Comparison of ENCODE assay signal across 23 cellular contexts in the genomic region with DNA sequence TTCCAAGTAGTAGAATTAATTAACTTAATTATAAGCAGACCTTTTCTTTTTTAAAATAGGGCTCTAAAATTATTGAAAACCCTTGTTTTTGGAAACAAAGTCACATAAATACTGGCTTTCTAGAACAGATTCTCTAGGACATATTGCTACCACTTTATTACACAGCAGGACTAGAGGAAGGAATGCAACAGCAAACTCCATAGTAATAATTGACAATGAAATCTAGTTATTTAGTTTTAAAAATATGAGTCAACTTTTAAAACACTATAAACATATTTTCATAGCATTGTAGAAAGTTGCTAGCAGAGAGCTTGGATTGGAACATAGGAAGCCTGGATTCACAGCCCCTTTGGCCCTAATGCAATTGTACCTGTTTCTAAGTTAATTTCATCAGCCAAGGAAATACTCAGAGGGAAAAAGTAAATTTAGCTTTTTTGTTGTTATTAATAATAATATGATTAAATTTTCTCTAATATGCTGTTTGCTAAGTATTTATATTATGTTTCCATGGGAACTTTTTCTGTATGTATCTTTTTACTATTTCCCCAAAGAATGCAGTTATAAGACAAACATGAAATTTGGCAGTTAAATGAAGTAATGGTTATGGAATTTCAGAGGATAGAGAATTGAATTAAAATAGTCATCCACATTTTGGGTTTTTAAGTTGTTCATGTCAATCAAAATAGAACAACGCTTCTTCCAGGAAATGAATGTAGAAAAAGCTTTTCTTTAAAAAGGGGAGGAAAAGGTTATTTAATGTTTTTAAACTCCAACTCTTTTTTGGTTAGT. TPM values are rescaled to one million over a fixed set of nuclear protein-coding genes. Genes with fewer than 3 reads are reported as not detected.
A peak's percentile ranks its signal among the peaks of the same experiment; 100 is the strongest.
DNase-seq lines count a peak whose midpoint lies in the region; ATAC-seq and TF ChIP-seq lines count a peak whose summit lies in the region.
"Had no signal": no experiment of that assay in that cellular context is flagged by ENCODE, and none has a peak within 500 bp of the region (broad histone marks: within the 10 kb centered on the region; RNA-seq: fewer than 3 reads in every experiment).

No MANE protein-coding gene starts in this region.

- H3K9me3 ChIP-seq in AG04450 (ENCODE audit: control insufficient read depth, insufficient read depth, low read length): no peaks in the 10 kb centered on the region; the same call in 1 of the 2 replicates
- peaks cover 5% of the 10 kb centered on the region; the same call in 1 of the 2 replicates for H3K9me3 ChIP-seq in MG63
- H3K9me3 ChIP-seq in mesenchymal stem cell (ENCODE audit: control insufficient read depth, low read length): no peaks in the 10 kb centered on the region
- no peaks in the 10 kb centered on the region for H3K9me3 ChIP-seq in OCI-LY7 (ENCODE audit: low read length)
- H3K9me3 ChIP-seq: body of pancreas, prostate gland, tibial nerve had no signal

- no peak overlapping the region for H2AK5ac ChIP-seq in mesenchymal stem cell (ENCODE audit: low read length, severe bottlenecking)

- no peak overlapping the region for H3K4ac ChIP-seq in mesenchymal stem cell (ENCODE audit: low read depth in 1 of 2, low read length in 2 of 2)

- H3K36me3 ChIP-seq in MG63 (peaks cover 17% of the 10 kb centered on the region), mesenchymal stem cell (ENCODE audit: control insufficient read depth in 1 of 2, insufficient read depth in 2 of 2, low read depth in 1 of 2, low read length in 2 of 2) (peaks cover 3 to 81% of the 10 kb centered on the region in 2 experiments), OCI-LY7 (ENCODE audit: insufficient read depth, low read length) (no peaks in the 10 kb centered on the region)
- H3K36me3 ChIP-seq: prostate gland had no signal

- no peaks in the 10 kb centered on the region for H4K20me1 ChIP-seq in OCI-LY7 (ENCODE audit: insufficient read depth, low read length)

- no peak overlapping the region for H2BK12ac ChIP-seq in mesenchymal stem cell (ENCODE audit: low read length in 2 of 2)

- H3K27me3 ChIP-seq in AG04450 (ENCODE audit: control insufficient read depth, insufficient read depth, low read length): no peaks in the 10 kb centered on the region
- H3K27me3 ChIP-seq in MG63: no peaks in the 10 kb centered on the region
- no peaks in the 10 kb centered on the region for H3K27me3 ChIP-seq in mesenchymal stem cell (ENCODE audit: control insufficient read depth in 1 of 2, insufficient read depth in 1 of 2, low read length in 2 of 2)
- H3K27me3 ChIP-seq: body of pancreas, tibial nerve had no signal

- no peak overlapping the region for H4K8ac ChIP-seq in mesenchymal stem cell (ENCODE audit: low read length)

- no peaks in the 10 kb centered on the region for H3K9me2 ChIP-seq in OCI-LY7 (ENCODE audit: insufficient read depth, low read length)

- WGBS in mesenchymal stem cell: 83% methylated on average over 1 of the region's 1 CpG

- H3K18ac ChIP-seq in mesenchymal stem cell (ENCODE audit: low read depth in 1 of 2, low read length in 2 of 2): no peak overlapping the region

- H4K91ac ChIP-seq in mesenchymal stem cell (ENCODE audit: low read length): no peak overlapping the region

- peaks cover 0 to 2% of the 10 kb centered on the region in 2 donors for H3K9me3 Mint-ChIP-seq in natural killer cell
- H3K9me3 Mint-ChIP-seq: activated naive CD4-positive, alpha-beta T cell treated with anti-CD3 and anti-CD28 coated beads, Interleukin-2, amount 10 ng/mL, durations not matched to agents 7 days and 5 days; natural killer cell treated with Interleukin-12 subunit alpha and Interleukin-12 subunit beta and Interleukin-15 and Interleukin-18, amount 100 ng/mL, for 72 hours had no signal

- no peak overlapping the region for H2BK5ac ChIP-seq in mesenchymal stem cell (ENCODE audit: low read depth, low read length, poor library complexity, severe bottlenecking)

- no peak overlapping the region for H2BK120ac ChIP-seq in mesenchymal stem cell (ENCODE audit: low read depth, low read length)

- BruUV-seq in OCI-LY7 (replicated peaks; lab: Mats Ljungman, UMichigan): no TSS peak

- CTCF ChIA-PET in AG04450 (lab: Charles Lee): interaction anchor here (0.7 to 1.4 kb wide), 6 partner anchors 9 to 1153 kb away, joined by 3 to 5 read pairs (median 3); no protein-coding TSS in a partner anchor
- CTCF ChIA-PET in OCI-LY7 (lab: Charles Lee; ENCODE audit: unreplicated experiment): no interaction called here

- no peak overlapping the region for H3K14ac ChIP-seq in mesenchymal stem cell (ENCODE audit: low read length in 2 of 2)

- H3K9ac ChIP-seq in mesenchymal stem cell (ENCODE audit: low read length): peak overlapping the region; percentile 70

- no peak overlapping the region for H3K27ac Mint-ChIP-seq in natural killer cell
- H3K27ac Mint-ChIP-seq: activated naive CD4-positive, alpha-beta T cell treated with anti-CD3 and anti-CD28 coated beads, Interleukin-2, amount 10 ng/mL, durations not matched to agents 7 days and 5 days; natural killer cell treated with Interleukin-12 subunit alpha and Interleukin-12 subunit beta and Interleukin-15 and Interleukin-18, amount 100 ng/mL, for 72 hours; stimulated activated effector memory CD8-positive, alpha-beta T cell treated with anti-CD3 and anti-CD28 coated beads, Interleukin-12 subunit alpha, Interleukin-12 subunit beta, amount 100 ng/mL, for 72 hours; T-cell had no signal

- no peak overlapping the region for H3K4me3 Mint-ChIP-seq in natural killer cell
- H3K4me3 Mint-ChIP-seq: activated naive CD4-positive, alpha-beta T cell treated with anti-CD3 and anti-CD28 coated beads, Interleukin-2, amount 10 ng/mL, durations not matched to agents 7 days and 5 days; natural killer cell treated with Interleukin-12 subunit alpha and Interleukin-12 subunit beta and Interleukin-15 and Interleukin-18, amount 100 ng/mL, for 72 hours; stimulated activated effector memory CD8-positive, alpha-beta T cell treated with anti-CD3 and anti-CD28 coated beads, Interleukin-12 subunit alpha, Interleukin-12 subunit beta, amount 100 ng/mL, for 72 hours; T-cell had no signal

- H3K27ac ChIP-seq in AG04450 (ENCODE audit: low read depth, low read length) (no peak overlapping the region), mesenchymal stem cell (ENCODE audit: low read length, poor library complexity, severe bottlenecking) (peak overlapping the region; percentile 79), OCI-LY7 (ENCODE audit: low read depth, low read length, poor library complexity, severe bottlenecking) (no peak overlapping the region)
- H3K27ac ChIP-seq: body of pancreas, HL-60, prostate gland, tibial nerve had no signal

- H2BK15ac ChIP-seq in mesenchymal stem cell (ENCODE audit: low read depth, poor library complexity, severe bottlenecking): no peak overlapping the region

- H3K4me1 ChIP-seq in mesenchymal stem cell (ENCODE audit: control insufficient read depth, insufficient read depth, low read depth, low read length) (peaks cover 4% of the 10 kb centered on the region), OCI-LY7 (ENCODE audit: insufficient read depth, low read length, poor library complexity, severe bottlenecking) (no peaks in the 10 kb centered on the region)
- H3K4me1 ChIP-seq: body of pancreas, prostate gland had no signal

- intact Hi-C loops in natural killer cell (cut with micrococcal nuclease) (no loop called here), OCI-LY7 (cut with micrococcal nuclease; ENCODE audit: unreplicated experiment) (no loop called here)

- POLR2A ChIA-PET in AG04450 (lab: Yijun Ruan, JAX) (no interaction called here), OCI-LY7 (lab: Charles Lee) (interaction anchor here (0.5 kb wide), 1 partner anchor 458 kb away, joined by 3 read pairs; no protein-coding TSS in a partner anchor)

- TF ChIP-seq CTCF in AG04450 (IDR thresholded peaks at IDR 0.05; ENCODE audit: low read depth, low read length) (peak; percentile 61), choroid plexus epithelial cell (conservative IDR thresholded peaks at IDR 0.05; ENCODE audit: low read depth, low read length) (peak; percentile 42), natural killer cell (IDR thresholded peaks at IDR 0.05) (no peak), OCI-LY7 (conservative IDR thresholded peaks at IDR 0.05; ENCODE audit: low read length) (no peak)

- H3K27me3 Mint-ChIP-seq in natural killer cell (ENCODE audit: low read depth in 2 of 2): no peaks in the 10 kb centered on the region
- H3K27me3 Mint-ChIP-seq: activated naive CD4-positive, alpha-beta T cell treated with anti-CD3 and anti-CD28 coated beads, Interleukin-2, amount 10 ng/mL, durations not matched to agents 7 days and 5 days had no signal

- no peak for DNase-seq in AG04450 (ENCODE audit: low read depth, low spot score)
- peak; percentile 4 for DNase-seq in MG63
- DNase-seq in choroid plexus epithelial cell (ENCODE audit: low read depth): no peak
- peak; percentile 14 for DNase-seq in mesenchymal stem cell
- no peak for DNase-seq in NCI-H2107 treated with DMSO at 0.1 percent for 48 hours (lab: John Stamatoyannopoulos, UW; ENCODE audit: unreplicated experiment)
- no peak for DNase-seq in natural killer cell
- no peak for DNase-seq in OCI-LY7 (ENCODE audit: low spot score)
- DNase-seq: ACHN; activated CD4-positive, alpha-beta T cell treated with anti-CD3 and anti-CD28 coated beads, Interleukin-2, amount 50 U/mL, for 4 hours; activated naive CD4-positive, alpha-beta T cell treated with anti-CD3 and anti-CD28 coated beads, Interleukin-2, amount 10 ng/mL, durations not matched to agents 7 days and 5 days; activated T-cell treated with anti-CD3 and anti-CD28 coated beads for 4 hours; body of pancreas; EL; erythroblast; NCI-H2081; T-cell had no signal

- ATAC-seq in HG03571 (IDR thresholded peaks at IDR 0.05; ENCODE audit: unreplicated experiment) (no peak), natural killer cell (no peak)
- ATAC-seq: body of pancreas; HCT116; natural killer cell treated with Interleukin-12 subunit alpha and Interleukin-12 subunit beta and Interleukin-15 and Interleukin-18, amount 100 ng/mL, for 72 hours; stimulated activated effector memory CD8-positive, alpha-beta T cell treated with anti-CD3 and anti-CD28 coated beads, Interleukin-12 subunit alpha, Interleukin-12 subunit beta, amount 100 ng/mL, for 72 hours; T-cell had no signal

- no peaks in the 10 kb centered on the region for H3K36me3 Mint-ChIP-seq in natural killer cell
- H3K36me3 Mint-ChIP-seq: activated naive CD4-positive, alpha-beta T cell treated with anti-CD3 and anti-CD28 coated beads, Interleukin-2, amount 10 ng/mL, durations not matched to agents 7 days and 5 days; natural killer cell treated with Interleukin-12 subunit alpha and Interleukin-12 subunit beta and Interleukin-15 and Interleukin-18, amount 100 ng/mL, for 72 hours; stimulated activated effector memory CD8-positive, alpha-beta T cell treated with anti-CD3 and anti-CD28 coated beads, Interleukin-12 subunit alpha, Interleukin-12 subunit beta, amount 100 ng/mL, for 72 hours; T-cell had no signal

- H3K4me1 Mint-ChIP-seq in natural killer cell: no peaks in the 10 kb centered on the region
- H3K4me1 Mint-ChIP-seq: activated naive CD4-positive, alpha-beta T cell treated with anti-CD3 and anti-CD28 coated beads, Interleukin-2, amount 10 ng/mL, durations not matched to agents 7 days and 5 days; stimulated activated effector memory CD8-positive, alpha-beta T cell treated with anti-CD3 and anti-CD28 coated beads, Interleukin-12 subunit alpha, Interleukin-12 subunit beta, amount 100 ng/mL, for 72 hours; T-cell had no signal

- H3K79me1 ChIP-seq in mesenchymal stem cell (replicated peaks; ENCODE audit: low read length, poor library complexity, severe bottlenecking): peaks cover 9% of the 10 kb centered on the region

- H3K23ac ChIP-seq in mesenchymal stem cell (ENCODE audit: low read length in 2 of 2): no peak overlapping the region

- H3K4me2 ChIP-seq in mesenchymal stem cell (ENCODE audit: low read length, poor library complexity, severe bottlenecking) (no peak overlapping the region), OCI-LY7 (ENCODE audit: low read length) (no peak overlapping the region)

- H3K79me2 ChIP-seq in OCI-LY7 (ENCODE audit: insufficient read depth, low read depth, low read length): no peaks in the 10 kb centered on the region

- H3K4me3 ChIP-seq in AG04450 (ENCODE audit: low read depth, low read length) (no peak overlapping the region), MG63 (no peak overlapping the region), choroid plexus epithelial cell (ENCODE audit: low read depth, low read length) (no peak overlapping the region), mesenchymal stem cell (ENCODE audit: insufficient read depth in 1 of 2, low read depth in 1 of 2, low read length in 2 of 2) (no peak overlapping the region), OCI-LY7 (ENCODE audit: low read depth, low read length, poor library complexity, severe bottlenecking) (no peak overlapping the region)
- H3K4me3 ChIP-seq: body of pancreas, prostate gland, tibial nerve had no signal

- H2AFZ ChIP-seq in mesenchymal stem cell (ENCODE audit: low read depth, low read length) (no peak overlapping the region), OCI-LY7 (ENCODE audit: low read length) (no peak overlapping the region)

RNA-seq across cellular contexts. Expression of gene VCAN, which starts 45.6 kb away (rescaled TPM):
- polyA plus RNA-seq in AG04450 (2011; rRNA removed): 148 and 171 TPM in 2 replicates
- 403 and 406 TPM in 2 replicates for polyA minus RNA-seq in AG04450 (2011; rRNA and poly(A)+ RNA removed)
- 26.6 and 36.9 TPM in 2 replicates for total RNA-seq in MG63 (2014; rRNA removed; shearing (Covaris generic); ENCODE audit: low replicate concordance)
- polyA plus RNA-seq in mesenchymal stem cell (2013, experiment 1 of 2): 102 TPM
- polyA plus RNA-seq in mesenchymal stem cell (2013, experiment 2 of 2): 96.6 TPM
- total RNA-seq in natural killer cell (10 to 100 TPM in 2 of 3 donors, 1 to 10 TPM in 1; 2.3 to 60.1 (median 28.4) TPM), OCI-LY7 (2022) (not detected in 2 replicates)
- total RNA-seq in OCI-LY7 (2014; rRNA removed; shearing (Covaris generic)): under 0.01 TPM in 1 of 2 replicates, not detected in the other

Comparison
In these comparisons a context has a peak if more than half of its experiments do, and no peak if none do; other contexts are left out.
1. DNase-seq: peak in MG63 (single experiment) and mesenchymal stem cell (single experiment); none in AG04450 (single experiment), choroid plexus epithelial cell (single experiment), NCI-H2107 treated with DMSO at 0.1 percent for 48 hours (single experiment), natural killer cell (single experiment) and OCI-LY7 (single experiment).
2. CTCF ChIP-seq: peak in AG04450 (single experiment) and choroid plexus epithelial cell (single experiment); none in natural killer cell (single experiment) and OCI-LY7 (single experiment).